In the genomic region with DNA sequence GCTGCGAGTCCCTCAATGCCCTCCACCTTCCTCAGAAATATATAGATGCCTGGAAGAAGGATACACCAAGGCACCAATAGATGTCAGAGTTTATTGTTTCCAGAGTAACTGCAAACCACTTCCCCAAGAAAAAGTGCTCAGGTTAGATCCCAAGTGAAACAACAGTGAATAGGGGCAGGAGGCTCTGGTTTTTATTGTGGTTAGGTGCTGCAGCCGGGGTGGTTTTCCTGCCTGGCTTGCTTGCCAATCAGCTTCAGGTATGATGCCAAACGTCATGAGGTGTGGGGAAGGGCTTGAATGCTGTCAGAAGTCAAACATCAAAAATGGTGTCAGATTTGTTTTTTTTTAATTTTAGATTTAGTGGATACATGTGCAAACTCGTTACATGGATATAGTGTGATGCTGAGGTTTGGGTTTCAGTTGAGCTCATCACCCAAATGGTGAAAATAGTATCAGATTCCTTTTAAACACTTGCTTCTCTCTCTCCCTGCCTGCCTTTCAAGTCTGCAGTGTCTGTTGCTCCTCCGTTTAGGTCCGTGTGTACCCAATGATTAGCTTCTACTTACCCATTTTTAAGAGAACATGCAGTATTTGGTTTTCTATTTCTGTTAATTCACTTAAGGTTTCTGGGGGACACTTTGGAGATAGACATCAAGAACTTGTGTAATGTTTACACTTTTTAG, we compare ENCODE assay signal across 12 cellular contexts.
DNase-seq lines count a peak whose midpoint lies in the region; ATAC-seq lines count a peak whose summit lies in the region.
"Had no signal": no experiment of that assay in that cellular context is flagged by ENCODE, and none has a peak within 500 bp of the region (broad histone marks: within the 10 kb centered on the region; RNA-seq: fewer than 3 reads in every experiment).

No MANE protein-coding gene starts in this region.

- ATAC-seq in GM19351 (IDR thresholded peaks at IDR 0.05; ENCODE audit: unreplicated experiment), result no peak
- ATAC-seq: esophagus mucosa, Right ventricle myocardium inferior had no signal

- no peaks in the 10 kb centered on the region for H3K9me3 ChIP-seq in KOPT-K1 (ENCODE audit: insufficient read depth, low read length, poor library complexity, severe bottlenecking)

- peak in 2 of 3 experiments; percentile 4 to 39 for DNase-seq in NCI-H1417 (lab: John Stamatoyannopoulos, UW)
- DNase-seq in NCI-H1417 treated with DMSO at 0.1 percent for 48 hours (lab: John Stamatoyannopoulos, UW), result no peak
- DNase-seq in activated CD4-positive, alpha-beta T cell treated with anti-CD3 and anti-CD28 coated beads, Interleukin-2, amount 50 U/mL, for 1 hour, result peak; percentile 6
- DNase-seq in effector CD8-positive, alpha-beta T cell (lab: John Stamatoyannopoulos, UW), result peak; percentile 19
- no peak for DNase-seq in amygdala (lab: John Stamatoyannopoulos, UW)
- DNase-seq in COLO829 (ENCODE audit: low spot score), result no peak
- DNase-seq: caudate nucleus, NCI-H2107 had no signal

- no peaks in the 10 kb centered on the region for H3K36me3 ChIP-seq in KOPT-K1 (ENCODE audit: insufficient read depth, low read length)

- H3K27ac ChIP-seq in KOPT-K1 (ENCODE audit: low read depth, low read length, poor library complexity, severe bottlenecking), result peak overlapping the region; percentile 30

Comparison
In these comparisons a context has a peak if more than half of its experiments do, and no peak if none do; other contexts are left out.
1. DNase-seq: peak in NCI-H1417 (2 of 3), activated CD4-positive, alpha-beta T cell treated with anti-CD3 and anti-CD28 coated beads, Interleukin-2, amount 50 U/mL, for 1 hour (single experiment) and effector CD8-positive, alpha-beta T cell (single experiment); none in NCI-H1417 treated with DMSO at 0.1 percent for 48 hours (single experiment), amygdala (0 of 56) and COLO829 (single experiment).